ENCODE assay signal across 11 cellular contexts in the genomic region with DNA sequence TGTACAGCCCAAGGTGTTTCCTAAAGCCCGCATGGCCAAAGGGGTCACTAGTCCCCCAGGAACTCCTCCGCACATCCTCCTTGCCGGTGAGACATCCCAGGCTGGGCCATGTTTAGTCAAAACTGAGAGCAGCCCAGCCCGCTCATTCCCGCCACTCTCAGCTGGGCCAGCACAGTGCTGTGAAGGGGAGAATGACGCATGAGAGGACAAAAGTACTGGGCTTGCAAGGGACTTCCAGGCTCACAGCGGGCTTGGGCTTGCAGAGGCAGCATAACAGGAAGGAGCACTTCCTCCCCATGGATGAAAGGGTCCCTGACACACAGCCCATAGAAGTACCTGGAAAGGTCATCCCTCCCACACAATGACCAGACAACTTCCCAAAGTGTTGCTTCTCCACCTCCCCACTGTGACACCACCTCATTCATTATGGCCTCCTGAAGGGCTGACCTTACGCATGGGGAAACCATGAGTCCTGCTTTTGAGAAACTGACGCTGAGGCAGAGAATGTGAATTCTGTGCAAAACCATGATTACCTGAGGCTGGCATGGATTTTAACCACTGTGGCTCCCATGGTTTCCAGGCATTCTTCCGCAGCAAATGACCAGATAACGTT. TPM values are rescaled to one million over a fixed set of nuclear protein-coding genes. Genes with fewer than 3 reads are reported as not detected.
DNase-seq lines count a peak whose midpoint lies in the region; ATAC-seq, FAIRE-seq and TF ChIP-seq lines count a peak whose summit lies in the region.
"Had no signal": no experiment of that assay in that cellular context is flagged by ENCODE, and none has a peak within 500 bp of the region (broad histone marks: within the 10 kb centered on the region; RNA-seq: fewer than 3 reads in every experiment).

No MANE protein-coding gene starts in this region.

- no peak overlapping the region for H2BK120ac ChIP-seq in mesendoderm (ENCODE audit: low read depth, low read length)

- H2AFZ ChIP-seq in HepG2 (ENCODE audit: low read length), result no peak overlapping the region
- H2AFZ ChIP-seq in endothelial cell of umbilical vein (ENCODE audit: low read depth, low read length), result no peak overlapping the region

- in situ Hi-C loops in HepG2 (cut with HindIII; ENCODE audit: extremely low pct_ligation_motif_present, low pct_unique_long_range_greater_than_20kb), result no loop called here

- TF ChIP-seq EP300 in HepG2 (IDR thresholded peaks at IDR 0.05; ENCODE audit: low read depth in 2 of 2, low read length in 2 of 2), result no peak
- no peak for TF ChIP-seq EP300 in HepG2 (CRISPR knock-in tag; IDR thresholded peaks at IDR 0.05; ENCODE audit: borderline replicate concordance)

- H3K9ac ChIP-seq in liver (ENCODE audit: low read depth in 1 of 2, low read length in 2 of 2), result no peak overlapping the region
- H3K9ac ChIP-seq in HepG2 (ENCODE audit: insufficient read depth, low read depth, low read length), result no peak overlapping the region
- H3K9ac ChIP-seq in endothelial cell of umbilical vein (replicated peaks; ENCODE audit: extremely low read depth, insufficient read depth, low read length), result no peak overlapping the region
- peak overlapping the region; percentile 10 for H3K9ac ChIP-seq in mesendoderm (ENCODE audit: low read length)

- TF ChIP-seq CTCF in liver (IDR thresholded peaks at IDR 0.05; ENCODE audit: low read depth, low read length, missing input control) (no peak), HepG2 (CRISPR knock-in tag; IDR thresholded peaks at IDR 0.05) (no peak), endothelial cell of umbilical vein (IDR thresholded peaks at IDR 0.05; ENCODE audit: extremely low read depth in 1 of 2, insufficient read depth in 1 of 2, low read depth in 1 of 2, low read length in 2 of 2) (no peak)

- H3K4ac ChIP-seq in mesendoderm (ENCODE audit: low read depth, low read length), result no peak overlapping the region

- H3K27me3 ChIP-seq in liver (ENCODE audit: control insufficient read depth in 4 of 4, insufficient read depth in 4 of 4, low read length in 3 of 4) (no peaks in the 10 kb centered on the region), HepG2 (ENCODE audit: control insufficient read depth in 1 of 2, insufficient read depth in 2 of 2, low read length in 2 of 2) (0 out of 5 replicates have a peak, but pooled peaks cover 0 to 8% of the 10 kb centered on the region in 2 experiments), endothelial cell of umbilical vein (ENCODE audit: control insufficient read depth in 2 of 2, insufficient read depth in 2 of 2, low read length in 2 of 2) (no peaks in the 10 kb centered on the region), mesendoderm (ENCODE audit: insufficient read depth, low read length, poor library complexity) (no peaks in the 10 kb centered on the region)

- no peak overlapping the region for H2BK15ac ChIP-seq in mesendoderm (replicated peaks; ENCODE audit: low read depth)

- peak overlapping the region; percentile 95 for H2AK5ac ChIP-seq in mesendoderm (ENCODE audit: low read length)

- CTCF ChIA-PET in HepG2 (lab: Yijun Ruan, JAX; ENCODE audit: low intra/inter-chr PET ratio, low total read pairs) (no interaction called here), endothelial cell of umbilical vein (lab: Charles Lee) (no interaction called here)

- H3K56ac ChIP-seq in mesendoderm (ENCODE audit: low read length), result peak overlapping the region; percentile 68

- 71% methylated on average over 11 of the region's 11 CpGs for WGBS in liver
- 9% methylated on average over 5 of the region's 11 CpGs for WGBS in HepG2 (ENCODE audit: low lambda C conversion rate)
- no CpG with 5 or more reads among the region's 11 CpGs for WGBS in mesendoderm (ENCODE audit: extremely low coverage, insufficient coverage, low lambda C conversion rate)

- no TSS peak for BruUV-seq in HepG2 (replicated peaks; lab: Mats Ljungman, UMichigan)
- BruUV-seq in endothelial cell of umbilical vein (replicated peaks; lab: Mats Ljungman, UMichigan), result no TSS peak

- no peak for TF ChIP-seq POLR2A in HepG2 (IDR thresholded peaks at IDR 0.05; ENCODE audit: insufficient read depth in 1 of 2, low read depth in 2 of 2, low read length in 2 of 2)
- no peak for TF ChIP-seq POLR2A in endothelial cell of umbilical vein (IDR thresholded peaks at IDR 0.05; ENCODE audit: low read depth, low read length)

- H3K9me3 ChIP-seq in liver (ENCODE audit: control insufficient read depth in 4 of 4, low read length in 3 of 4), result no peaks in the 10 kb centered on the region
- no peaks in the 10 kb centered on the region for H3K9me3 ChIP-seq in HepG2 (ENCODE audit: low read length)
- no peaks in the 10 kb centered on the region for H3K9me3 ChIP-seq in endothelial cell of umbilical vein (replicated peaks; ENCODE audit: control insufficient read depth, insufficient read depth, low read length)

- H2BK5ac ChIP-seq in mesendoderm (ENCODE audit: low read length), result peak overlapping the region; percentile 41

- H3K27ac ChIP-seq in liver (ENCODE audit: low read depth in 1 of 2, low read length in 2 of 2) (peak overlapping the region; percentile 51 to 59), HepG2 (ENCODE audit: extremely low read length, insufficient read depth, low read length) (no peak overlapping the region), endothelial cell of umbilical vein (ENCODE audit: insufficient read depth, low read depth, low read length) (no peak overlapping the region), mesendoderm (ENCODE audit: low read depth, low read length) (peak overlapping the region; percentile 15)
- H3K27ac ChIP-seq: VCaP had no signal

- no peak for FAIRE-seq in HepG2 (lab: Jason Lieb, UNC)
- FAIRE-seq in endothelial cell of umbilical vein (lab: Jason Lieb, UNC), result peak; percentile 56

- H4K20me1 ChIP-seq in HepG2 (ENCODE audit: insufficient read depth, low read length) (no peaks in the 10 kb centered on the region), endothelial cell of umbilical vein (replicated peaks; ENCODE audit: control insufficient read depth, extremely low read depth, insufficient read depth, low read length) (no peaks in the 10 kb centered on the region)

- H3K79me1 ChIP-seq in mesendoderm (ENCODE audit: low read length), result no peaks in the 10 kb centered on the region

- no peaks in the 10 kb centered on the region for H3K36me3 ChIP-seq in liver (ENCODE audit: control insufficient read depth in 4 of 4, insufficient read depth in 3 of 4, low read depth in 1 of 4, low read length in 3 of 4)
- no peaks in the 10 kb centered on the region for H3K36me3 ChIP-seq in HepG2 (replicated peaks in 1 of 2; ENCODE audit: control insufficient read depth in 1 of 2, insufficient read depth in 2 of 2, low read length in 2 of 2)
- no peaks in the 10 kb centered on the region for H3K36me3 ChIP-seq in endothelial cell of umbilical vein (ENCODE audit: control insufficient read depth in 2 of 2, extremely low read depth in 1 of 2, insufficient read depth in 2 of 2, low read length in 2 of 2)
- H3K36me3 ChIP-seq in mesendoderm (ENCODE audit: control insufficient read depth, insufficient read depth, low read length), result no peaks in the 10 kb centered on the region

- POLR2A ChIA-PET in HepG2 (lab: Yijun Ruan, JAX) (no interaction called here), endothelial cell of umbilical vein (lab: Charles Lee) (no interaction called here)

- H3K4me2 ChIP-seq in HepG2 (ENCODE audit: low read depth, low read length) (no peak overlapping the region), endothelial cell of umbilical vein (ENCODE audit: insufficient read depth, low read length) (no peak overlapping the region), mesendoderm (ENCODE audit: low read length) (no peak overlapping the region)

- H3K79me2 ChIP-seq in HepG2 (ENCODE audit: insufficient read depth, low read length) (no peaks in the 10 kb centered on the region), endothelial cell of umbilical vein (ENCODE audit: control insufficient read depth, insufficient read depth, low read length) (no peaks in the 10 kb centered on the region), mesendoderm (ENCODE audit: control insufficient read depth, insufficient read depth, low read length) (no peaks in the 10 kb centered on the region)

- intact Hi-C loops in HepG2 (cut with micrococcal nuclease; ENCODE audit: unreplicated experiment) (no loop called here), endothelial cell of umbilical vein (cut with micrococcal nuclease) (no loop called here)

- no peak overlapping the region for H4K8ac ChIP-seq in mesendoderm (ENCODE audit: low read depth, low read length)

- no peak overlapping the region for H3K18ac ChIP-seq in mesendoderm (ENCODE audit: low read length)

- no peak overlapping the region for H3K23ac ChIP-seq in mesendoderm (ENCODE audit: low read length)

- H4K5ac ChIP-seq in mesendoderm (ENCODE audit: low read length), result no peak overlapping the region

- no peak overlapping the region for H3K4me3 ChIP-seq in liver (ENCODE audit: low read depth in 1 of 3, low read length in 3 of 3)
- H3K4me3 ChIP-seq in HepG2 (replicated peaks in 1 of 3; ENCODE audit: insufficient read depth in 1 of 3, low read depth in 2 of 3, low read length in 3 of 3), result no peak overlapping the region
- H3K4me3 ChIP-seq in endothelial cell of umbilical vein (replicated peaks in 1 of 3; ENCODE audit: insufficient read depth in 1 of 3, low read depth in 1 of 3, low read length in 3 of 3), result no peak overlapping the region
- H3K4me3 ChIP-seq in mesendoderm (ENCODE audit: low read length), result no peak overlapping the region

- DNase-seq in HepG2 (ENCODE audit: low spot score) (no peak), endothelial cell of umbilical vein (ENCODE audit: low read depth, low spot score) (no peak), mesendoderm (peak; percentile 72), NCI-H146 treated with DMSO at 0.1 percent for 48 hours (lab: John Stamatoyannopoulos, UW; ENCODE audit: unreplicated experiment) (no peak)
- DNase-seq in activated effector memory CD4-positive, alpha-beta T cell treated with anti-CD3 and anti-CD28 coated beads, Interleukin-2, amount 50 U/mL, for 16 hours, result no peak
- DNase-seq: activated effector memory CD4-positive, alpha-beta T cell treated with Interleukin-2 at 50 U/mL for 16 hours; NCI-H446 had no signal

- H3K4me1 ChIP-seq in liver (ENCODE audit: control insufficient read depth in 4 of 4, insufficient read depth in 4 of 4, low read length in 3 of 4), result peaks cover 0 to 2% (median 0%) of the 10 kb centered on the region in 4 donors
- no peaks in the 10 kb centered on the region for H3K4me1 ChIP-seq in HepG2 (ENCODE audit: insufficient read depth, low read length)
- no peaks in the 10 kb centered on the region for H3K4me1 ChIP-seq in endothelial cell of umbilical vein (ENCODE audit: control insufficient read depth, extremely low read depth, insufficient read depth, low read length)
- peaks cover 29% of the 10 kb centered on the region for H3K4me1 ChIP-seq in mesendoderm (ENCODE audit: control insufficient read depth, low read depth, low read length)

- H3K9me1 ChIP-seq in endothelial cell of umbilical vein (replicated peaks; ENCODE audit: control insufficient read depth, extremely low read depth, insufficient read depth, low read length), result no peaks in the 10 kb centered on the region

- dilution Hi-C loops in endothelial cell of umbilical vein (cut with MboI; ENCODE audit: extremely low pct_ligation_motif_present, low sequenced_read_pairs), result no loop called here

- ATAC-seq in HepG2, result no peak; the same call in 2 of the 3 replicates
- ATAC-seq in GM19455 (IDR thresholded peaks at IDR 0.05; ENCODE audit: unreplicated experiment), result no peak
- ATAC-seq in HG03025 (IDR thresholded peaks at IDR 0.05; ENCODE audit: low FRiP score, unreplicated experiment), result no peak

- TF ChIP-seq RAD21 in liver (IDR thresholded peaks at IDR 0.05) (peak in 1 of 2 donors; percentile 15), HepG2 (CRISPR knock-in tag; IDR thresholded peaks at IDR 0.05) (no peak)

RNA-seq across cellular contexts. Expression of a gene that starts 19.1 kb away (rescaled TPM):
- total RNA-seq in liver (10 to 100 TPM; 24.2 to 30.0 TPM), HepG2 (2016; rRNA removed; fragmentation: Illumina TruSeq; extraction: Trizol) (0.18 and 0.20 TPM in 2 replicates), endothelial cell of umbilical vein (108 and 115 TPM in 2 replicates)
- polyA plus RNA-seq in liver (10 to 100 TPM in 1 of 2 donors, 1 to 10 TPM in 1; 4.8 to 16.5 TPM), HepG2 (2011; rRNA removed) (0.12 and 0.34 TPM in 2 replicates), endothelial cell of umbilical vein (26.7 and 34.2 TPM in 2 replicates)
- total RNA-seq in HepG2 (2016; cell fraction: cytosol; rRNA removed; fragmentation: Illumina TruSeq; extraction: Trizol; ENCODE audit: low read depth), result 0.09 and 0.10 TPM in 2 replicates
- total RNA-seq in HepG2 (2016; cell fraction: insoluble cytoplasmic fraction; rRNA removed; fragmentation: Illumina TruSeq; extraction: Trizol), result 0.25 and 0.26 TPM in 2 replicates
- 0.09 and 0.14 TPM in 2 replicates for total RNA-seq in HepG2 (2016; cell fraction: membrane; rRNA removed; fragmentation: Illumina TruSeq; extraction: Trizol)
- 0.12 and 0.13 TPM in 2 replicates for total RNA-seq in HepG2 (2016; cell fraction: nucleus; rRNA removed; fragmentation: Illumina TruSeq; extraction: Trizol)
- 0.21 TPM in 2 replicates for polyA plus RNA-seq in HepG2 (2011; cell fraction: cytosol; rRNA removed)
- 0.14 and 0.26 TPM in 2 replicates for polyA plus RNA-seq in HepG2 (2011; cell fraction: nucleus; rRNA removed)
- polyA plus RNA-seq in HepG2 (2012), result 0.25 and 0.81 TPM in 2 replicates
- not detected in 2 replicates for polyA plus RNA-seq in HepG2 (2016; cell fraction: cytosol; fragmentation: Illumina TruSeq; extraction: Trizol; ENCODE audit: low read depth)
- polyA plus RNA-seq in HepG2 (2016; cell fraction: insoluble cytoplasmic fraction; fragmentation: Illumina TruSeq; extraction: Trizol; ENCODE audit: low read depth), result 0.21 and 0.23 TPM in 2 replicates
- 0.03 and 0.06 TPM in 2 replicates for polyA plus RNA-seq in HepG2 (2016; cell fraction: membrane; fragmentation: Illumina TruSeq; extraction: Trizol; ENCODE audit: low read depth)
- 0.17 and 0.18 TPM in 2 replicates for polyA plus RNA-seq in HepG2 (2016; cell fraction: nucleus; fragmentation: Illumina TruSeq; extraction: Trizol; ENCODE audit: insufficient read depth, low read depth)
- polyA minus RNA-seq in HepG2 (2011; rRNA and poly(A)+ RNA removed; ENCODE audit: low replicate concordance), result 0.08 and 8.3 TPM in 2 replicates
- polyA minus RNA-seq in HepG2 (2011; cell fraction: cytosol; rRNA and poly(A)+ RNA removed), result 0.44 and 0.49 TPM in 2 replicates
- polyA minus RNA-seq in HepG2 (2011; cell fraction: nucleus; rRNA and poly(A)+ RNA removed), result 0.62 and 0.64 TPM in 2 replicates
- polyA plus RNA-seq in endothelial cell of umbilical vein (2011; cell fraction: cytosol; rRNA removed), result 33.3 and 34.2 TPM in 2 replicates
- 31.6 and 32.1 TPM in 2 replicates for polyA plus RNA-seq in endothelial cell of umbilical vein (2011; cell fraction: nucleus; rRNA removed)
- polyA plus RNA-seq in endothelial cell of umbilical vein (2012), result 57.6 and 58.6 TPM in 2 replicates
- polyA minus RNA-seq in endothelial cell of umbilical vein, result 66.7 and 75.6 TPM in 2 replicates
- 3.8 TPM for polyA minus RNA-seq in endothelial cell of umbilical vein (2011; cell fraction: cytosol; rRNA and poly(A)+ RNA removed)
- polyA minus RNA-seq in endothelial cell of umbilical vein (2011; cell fraction: nucleus; rRNA and poly(A)+ RNA removed), result 73.3 and 89.4 TPM in 2 replicates
- polyA plus RNA-seq in mesendoderm (2013, experiment 1 of 2), result 23.7 TPM
- polyA plus RNA-seq in mesendoderm (2013, experiment 2 of 2), result 24.2 TPM

Comparison
In these comparisons a context has a peak if more than half of its experiments do, and no peak if none do; other contexts are left out.
1. H3K27ac ChIP-seq: peak in liver (2 of 2) and mesendoderm (single experiment); none in HepG2 (single experiment) and endothelial cell of umbilical vein (single experiment).
2. RNA of a gene that starts 19.1 kb away (total RNA-seq): 108 to 115 TPM in endothelial cell of umbilical vein and 24.2 to 30.0 TPM in liver; 0.09 to 0.26 TPM in HepG2; every median in the first group is over 10 times any median in the second.